In genomic region chr5:84637662-84638375, GRCh38 we compare ENCODE assay signal across 29 cellular contexts.
"Had no signal": no experiment of that assay in that cellular context is flagged by ENCODE, and none has a peak within 500 bp of the region (broad histone marks: within the 10 kb centered on the region; RNA-seq: fewer than 3 reads in every experiment).

No MANE protein-coding gene starts in this region.

- ATAC-seq: activated T-cell treated with anti-CD3 and anti-CD28 coated beads, Interleukin-2, amount 50 U/mL, for 72 hours; esophagus mucosa had no signal

- H3K4me3 ChIP-seq: coronary artery, dorsolateral prefrontal cortex had no signal

- H3K36me3 ChIP-seq: brain microvascular endothelial cell had no signal

- H3K36me3 Mint-ChIP-seq: activated naive CD8-positive, alpha-beta T cell had no signal

- H3K27ac Mint-ChIP-seq: activated CD4-positive, alpha-beta memory T cell treated with anti-CD3 and anti-CD28 coated beads, Interleukin-2, amount 10 ng/mL, durations not matched to agents 7 days and 5 days; activated CD4-positive, alpha-beta T cell treated with anti-CD3 and anti-CD28 coated beads, Interleukin-2, amount 10 ng/mL, durations not matched to agents 7 days and 5 days; activated naive CD8-positive, alpha-beta T cell; activated T-cell treated with anti-CD3 and anti-CD28 coated beads, Interleukin-2, amount 50 U/mL, for 24 hours; activated T-cell treated with anti-CD3 and anti-CD28 coated beads, Interleukin-2, amount 50 U/mL, for 72 hours; dendritic cell treated with granulocyte-macrophage colony-stimulating factor and Interleukin-4, amounts not matched to agents 40 ng/mL and 50 ng/mL, for 4 days; endodermal cell had no signal

- H3K27me3 Mint-ChIP-seq: activated CD4-positive, alpha-beta memory T cell treated with anti-CD3 and anti-CD28 coated beads, Interleukin-2, amount 10 ng/mL, durations not matched to agents 7 days and 5 days; activated CD4-positive, alpha-beta T cell treated with anti-CD3 and anti-CD28 coated beads, Interleukin-2, amount 10 ng/mL, durations not matched to agents 7 days and 5 days; activated naive CD8-positive, alpha-beta T cell; activated T-cell treated with anti-CD3 and anti-CD28 coated beads, Interleukin-2, amount 50 U/mL, for 24 hours; central memory CD8-positive, alpha-beta T cell; dendritic cell treated with granulocyte-macrophage colony-stimulating factor and Interleukin-4, amounts not matched to agents 40 ng/mL and 50 ng/mL, for 4 days had no signal

- H3K4me1 Mint-ChIP-seq: activated CD4-positive, alpha-beta memory T cell treated with anti-CD3 and anti-CD28 coated beads, Interleukin-2, amount 10 ng/mL, durations not matched to agents 7 days and 5 days; activated CD4-positive, alpha-beta T cell treated with anti-CD3 and anti-CD28 coated beads, Interleukin-2, amount 10 ng/mL, durations not matched to agents 7 days and 5 days; central memory CD8-positive, alpha-beta T cell; endodermal cell had no signal

- H3K27me3 ChIP-seq: brain microvascular endothelial cell, dorsolateral prefrontal cortex had no signal

- H3K27ac ChIP-seq: brain microvascular endothelial cell, coronary artery, dorsolateral prefrontal cortex had no signal

- H3K4me3 Mint-ChIP-seq: activated CD4-positive, alpha-beta memory T cell treated with anti-CD3 and anti-CD28 coated beads, Interleukin-2, amount 10 ng/mL, durations not matched to agents 7 days and 5 days; activated CD4-positive, alpha-beta T cell treated with anti-CD3 and anti-CD28 coated beads, Interleukin-2, amount 10 ng/mL, durations not matched to agents 7 days and 5 days; activated naive CD8-positive, alpha-beta T cell; activated T-cell treated with anti-CD3 and anti-CD28 coated beads, Interleukin-2, amount 50 U/mL, for 24 hours; activated T-cell treated with anti-CD3 and anti-CD28 coated beads, Interleukin-2, amount 50 U/mL, for 72 hours; central memory CD8-positive, alpha-beta T cell; dendritic cell treated with granulocyte-macrophage colony-stimulating factor and Interleukin-4, amounts not matched to agents 40 ng/mL and 50 ng/mL, for 4 days; endodermal cell had no signal

- DNase-seq: activated CD4-positive, alpha-beta memory T cell treated with anti-CD3 and anti-CD28 coated beads, Interleukin-2, amount 10 ng/mL, durations not matched to agents 7 days and 5 days; activated CD4-positive, alpha-beta T cell treated with anti-CD3 and anti-CD28 coated beads for 1 hour; activated CD4-positive, alpha-beta T cell treated with anti-CD3 and anti-CD28 coated beads for 4 hours; activated CD4-positive, alpha-beta T cell treated with anti-CD3 and anti-CD28 coated beads, Interleukin-2, amount 10 ng/mL, durations not matched to agents 7 days and 5 days; activated CD4-positive, alpha-beta T cell treated with anti-CD3 and anti-CD28 coated beads, Interleukin-2, amount 50 U/mL, for 4 hours; activated CD8-positive, alpha-beta memory T cell treated with anti-CD3 and anti-CD28 coated beads, Interleukin-2, amount 50 U/mL, for 48 hours; activated gamma-delta T cell; activated naive CD4-positive, alpha-beta T cell treated with anti-CD3 and anti-CD28 coated beads, Interleukin-2, amount 50 U/mL, for 16 hours; activated naive CD4-positive, alpha-beta T cell treated with Interleukin-2 at 50 U/mL for 16 hours; activated T-cell treated with anti-CD3 and anti-CD28 coated beads for 4 hours; activated T-cell treated with anti-CD3 and anti-CD28 coated beads, Interleukin-2, amount 50 U/mL, for 24 hours; activated T-cell treated with anti-CD3 and anti-CD28 coated beads, Interleukin-2, amount 50 U/mL, for 72 hours; amniotic stem cell; anterior cingulate cortex; brain microvascular endothelial cell; dorsolateral prefrontal cortex; effector memory CD4-positive, alpha-beta T cell; endodermal cell; foreskin fibroblast; head of caudate nucleus; T-helper 2 cell had no signal

- H3K9me3 Mint-ChIP-seq: activated CD4-positive, alpha-beta memory T cell treated with anti-CD3 and anti-CD28 coated beads, Interleukin-2, amount 10 ng/mL, durations not matched to agents 7 days and 5 days; activated CD4-positive, alpha-beta T cell treated with anti-CD3 and anti-CD28 coated beads, Interleukin-2, amount 10 ng/mL, durations not matched to agents 7 days and 5 days; activated T-cell treated with anti-CD3 and anti-CD28 coated beads, Interleukin-2, amount 50 U/mL, for 24 hours; central memory CD8-positive, alpha-beta T cell; endodermal cell had no signal

- FAIRE-seq: astrocyte, bronchial epithelial cell, frontal cortex had no signal
